In the genomic region with DNA sequence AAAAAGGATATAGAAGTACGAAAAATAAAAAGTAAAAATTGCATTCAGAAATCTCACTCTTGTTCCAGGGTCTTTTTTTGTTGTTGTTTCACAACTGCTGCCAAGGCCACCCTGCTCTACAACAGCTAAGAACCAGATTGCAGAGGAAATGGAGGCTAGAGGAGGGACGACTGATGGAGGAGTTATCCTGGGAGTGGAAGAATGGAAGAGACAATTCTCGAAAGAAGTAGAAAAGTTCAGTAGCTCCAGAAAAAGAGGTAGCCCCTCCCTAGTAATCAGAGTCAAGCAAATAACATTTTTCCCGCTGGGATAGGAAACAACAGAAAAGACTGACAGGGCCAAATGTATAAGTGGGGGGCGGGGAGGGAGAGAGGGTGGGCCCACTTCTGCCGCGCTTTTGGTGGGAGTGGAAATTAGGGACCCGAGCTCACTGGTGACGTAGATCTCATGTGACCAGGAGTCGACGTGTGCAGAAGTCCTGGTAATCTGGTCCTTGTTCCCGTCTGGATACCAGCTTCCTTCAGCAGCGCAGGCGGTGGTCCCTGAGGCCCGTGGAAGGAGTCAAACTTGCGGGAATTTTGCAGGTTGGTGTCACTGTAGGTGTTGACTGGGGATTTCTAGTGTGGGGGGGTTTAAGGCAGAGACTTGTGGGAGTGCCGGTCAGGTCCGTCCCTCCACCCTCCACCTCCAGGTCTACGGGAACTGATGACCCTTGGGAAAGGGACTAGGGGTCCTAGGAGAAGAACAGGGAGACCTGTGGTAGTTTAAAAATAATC, we compare ENCODE assay signal across 8 cellular contexts. TPM values are rescaled to one million over a fixed set of nuclear protein-coding genes. Genes with fewer than 3 reads are reported as not detected.
DNase-seq lines count a peak whose midpoint lies in the region; ATAC-seq and TF ChIP-seq lines count a peak whose summit lies in the region.

A gene with protein sequence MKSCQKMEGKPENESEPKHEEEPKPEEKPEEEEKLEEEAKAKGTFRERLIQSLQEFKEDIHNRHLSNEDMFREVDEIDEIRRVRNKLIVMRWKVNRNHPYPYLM (plus strand): TSS at position 484 of the 776 bp plus-strand sequence. CDS start 1,179 bp downstream, outside the sequence.

- peak within 1 kb of the TSS; percentile 99 for H3K4me3 ChIP-seq in HUES48 (ENCODE audit: low read depth, low read length)

- H3K27ac ChIP-seq in HUES48 (ENCODE audit: low read depth, low read length), result peak within 1 kb of the TSS; percentile 89
- peak within 1 kb of the TSS; percentile 79 for H3K27ac ChIP-seq in RWPE1

- peak; percentile 87 for ATAC-seq in left lobe of liver
- ATAC-seq in HG03469 (IDR thresholded peaks at IDR 0.05; ENCODE audit: unreplicated experiment), result no peak

- CTCF ChIA-PET in RWPE1 (lab: Yijun Ruan, JAX), result interaction anchor here (0.6 kb wide), 1 partner anchor 42 kb away, joined by 3 read pairs; no protein-coding TSS in a partner anchor

- H3K9me3 ChIP-seq in HUES48 (ENCODE audit: control insufficient read depth, insufficient read depth, low read length), result no peaks in the 10 kb centered on the region

- DNase-seq in DMS 273 (lab: John Stamatoyannopoulos, UW; ENCODE audit: unreplicated experiment) (peak; percentile 90), RWPE1 (ENCODE audit: low spot score) (no peak), ecto neural progenitor cell (ENCODE audit: low spot score) (peak; percentile 78), left lobe of liver (ENCODE audit: low spot score) (peak; percentile 51), GF-D8 (lab: John Stamatoyannopoulos, UW) (no peak)
- DNase-seq in stimulated activated CD8-positive, alpha-beta memory T cell treated with anti-CD3 and anti-CD28 coated beads, Interleukin-4, amount 100 ng/mL, for 48 hours, result peak; percentile 22

- no peaks in the 10 kb centered on the region for H3K27me3 ChIP-seq in HUES48 (ENCODE audit: control insufficient read depth, insufficient read depth, low read length)

- H3K36me3 ChIP-seq in HUES48 (ENCODE audit: control insufficient read depth, insufficient read depth, low read length), result peaks cover 11% of the 10 kb centered on the region

- H3K4me1 ChIP-seq in HUES48 (ENCODE audit: control insufficient read depth, insufficient read depth, low read length), result peaks cover 10% of the 10 kb centered on the region

- peak within 1 kb of the TSS; percentile 91 for H3K9ac ChIP-seq in HUES48 (ENCODE audit: low read depth, low read length)

- POLR2A ChIA-PET in RWPE1 (lab: Yijun Ruan, JAX; ENCODE audit: low non-redundant PET), result no interaction called here

- TF ChIP-seq CTCF in RWPE1 (conservative IDR thresholded peaks at IDR 0.05; ENCODE audit: low read depth), result no peak

RNA-seq across cellular contexts. Expression of the gene that starts here (rescaled TPM):
- total RNA-seq in left lobe of liver, result 4.0 TPM

Comparison
In these comparisons a context has a peak if more than half of its experiments do, and no peak if none do; other contexts are left out.
1. DNase-seq: peak in DMS 273 (single experiment), ecto neural progenitor cell (single experiment), left lobe of liver (single experiment) and stimulated activated CD8-positive, alpha-beta memory T cell treated with anti-CD3 and anti-CD28 coated beads, Interleukin-4, amount 100 ng/mL, for 48 hours (single experiment); none in RWPE1 (single experiment) and GF-D8 (single experiment).